ENCODE assay signal across 10 cellular contexts in the genomic region with DNA sequence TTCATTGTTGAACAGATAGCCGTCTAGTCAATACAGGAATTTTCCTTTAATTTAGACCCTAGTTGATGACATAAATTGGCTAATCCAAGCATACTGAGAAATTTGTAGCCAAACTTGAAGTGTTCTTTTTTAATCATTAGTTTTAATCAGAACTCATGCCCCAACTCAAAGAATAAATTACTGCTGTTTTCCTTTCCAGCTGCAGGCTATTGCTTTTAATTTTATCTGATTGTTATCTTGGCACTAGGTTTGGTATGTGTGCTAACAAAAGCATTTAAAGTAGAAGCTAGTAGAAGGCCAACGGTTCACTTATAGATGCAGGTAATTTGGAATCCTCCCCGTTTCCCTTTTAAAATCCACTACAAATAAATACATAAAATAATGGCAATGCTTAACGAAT.
"Had no signal": no experiment of that assay in that cellular context is flagged by ENCODE, and none has a peak within 500 bp of the region (broad histone marks: within the 10 kb centered on the region; RNA-seq: fewer than 3 reads in every experiment).

No MANE protein-coding gene starts in this region.

- H3K9me3 ChIP-seq: HAP-1 had no signal

- H3K4me3 Mint-ChIP-seq: H9, HFFc6 had no signal

- FAIRE-seq: H1, H54 had no signal

- ATAC-seq: HCT116 had no signal

- H3K36me3 ChIP-seq: HAP-1 had no signal

- H3K4me1 Mint-ChIP-seq: H9 had no signal

- H3K9ac ChIP-seq: GM23248 had no signal

- H2AFZ ChIP-seq: GM23248 had no signal

- H3K27ac ChIP-seq: GM23248 had no signal

- H3K27ac Mint-ChIP-seq: H9, HFFc6 had no signal

- DNase-seq: GM23248, GOT3, H7, H9, HCEC 1CT, HFFc6 had no signal

- H3K9me3 Mint-ChIP-seq: H9, HFFc6 had no signal

- H3K4me3 ChIP-seq: GM23248, HAP-1 had no signal
